17 cellular contexts compared by ENCODE assay signal in the genomic region with DNA sequence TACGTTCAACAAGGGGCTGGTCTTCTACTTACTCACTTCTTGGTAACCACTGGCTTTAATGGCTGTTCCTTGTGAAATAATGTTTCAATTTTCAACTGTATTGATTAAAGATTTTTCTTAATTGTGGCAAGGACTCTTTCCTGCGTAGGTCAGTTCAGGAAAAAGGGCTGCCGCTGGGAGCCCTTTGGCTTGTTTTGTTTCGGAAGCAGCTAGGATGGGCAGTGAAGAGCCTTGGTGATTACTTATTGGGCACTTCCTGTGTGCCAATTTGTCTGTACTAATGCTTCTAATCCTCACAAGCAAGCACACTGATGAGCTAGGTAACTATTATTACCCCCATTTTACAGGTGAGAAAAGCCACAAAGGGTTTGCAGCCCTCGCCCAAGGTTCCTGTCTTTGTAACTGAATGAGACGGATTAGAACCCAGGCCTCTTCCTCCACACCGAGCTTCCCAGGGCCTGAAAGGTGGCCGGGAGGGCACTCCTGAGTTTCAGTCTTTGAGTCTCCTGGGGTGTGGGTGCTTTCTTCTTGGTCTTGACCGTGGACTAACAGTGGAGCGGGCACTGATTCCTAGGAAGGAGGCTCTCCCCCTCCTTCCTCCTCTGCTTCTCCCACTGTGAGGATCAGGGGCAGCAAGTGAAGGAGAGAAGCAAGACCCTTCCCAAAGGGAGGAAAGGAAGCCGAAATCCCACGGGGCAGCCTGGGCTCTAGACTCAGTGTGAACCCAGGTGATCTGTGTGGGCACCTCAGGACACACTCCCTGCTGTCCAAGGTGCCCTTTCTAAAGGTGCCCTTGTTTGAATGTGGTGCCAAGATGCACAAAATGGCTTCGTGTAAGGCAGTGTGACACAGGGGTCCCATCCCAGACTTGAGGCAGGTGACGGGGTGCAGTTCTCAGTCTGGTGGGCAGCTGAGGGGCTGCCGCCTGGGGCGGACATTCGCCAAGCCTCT. TPM values are rescaled to one million over a fixed set of nuclear protein-coding genes. Genes with fewer than 3 reads are reported as not detected.
DNase-seq lines count a peak whose midpoint lies in the region; ATAC-seq and TF ChIP-seq lines count a peak whose summit lies in the region.
"Had no signal": no experiment of that assay in that cellular context is flagged by ENCODE, and none has a peak within 500 bp of the region (broad histone marks: within the 10 kb centered on the region; RNA-seq: fewer than 3 reads in every experiment).

No MANE protein-coding gene starts in this region.

- H3K4me3 ChIP-seq in ascending aorta (peak overlapping the region; percentile 84), esophagus (ENCODE audit: low read depth in 1 of 2, low read length in 2 of 2) (no peak overlapping the region), tibial artery (peak overlapping the region; percentile 79 to 97)

- no peaks in the 10 kb centered on the region for H3K9me3 Mint-ChIP-seq in nephron
- H3K9me3 Mint-ChIP-seq: WTC11 had no signal

- ATAC-seq in HG02981 (IDR thresholded peaks at IDR 0.05; ENCODE audit: unreplicated experiment): no peak
- ATAC-seq: WTC11 had no signal

- peaks cover 17 to 49% of the 10 kb centered on the region in 2 donors for H3K4me1 ChIP-seq in ascending aorta
- H3K4me1 ChIP-seq in esophagus (ENCODE audit: control insufficient read depth in 2 of 2, insufficient read depth in 2 of 2, low read length in 1 of 2): peaks cover 0 to 15% of the 10 kb centered on the region in 2 donors
- H3K4me1 ChIP-seq in tibial artery: peaks cover 0 to 67% (median 56%) of the 10 kb centered on the region in 4 donors

- peak overlapping the region; percentile 30 to 99 (median 98) for H3K4me3 Mint-ChIP-seq in nephron
- H3K4me3 Mint-ChIP-seq: CD4-positive, alpha-beta memory T cell; WTC11 had no signal

- H3K9me3 ChIP-seq in ascending aorta: no peaks in the 10 kb centered on the region
- no peaks in the 10 kb centered on the region for H3K9me3 ChIP-seq in esophagus (ENCODE audit: control insufficient read depth in 2 of 2, insufficient read depth in 1 of 2, low read depth in 1 of 2, low read length in 1 of 2)
- H3K9me3 ChIP-seq in tibial artery: no peaks in the 10 kb centered on the region

- intact Hi-C loops in ascending aorta (cut with DNase I): no loop called here
- intact Hi-C loops in tibial artery (cut with DNase I; ENCODE audit: low total_unique reads): no loop called here

- 73 to 78% methylated on average over 17 of the region's 17 CpGs for WGBS in esophagus, 2 donors

- H3K27ac ChIP-seq in ascending aorta (peak overlapping the region; percentile 95 to 99), esophagus (ENCODE audit: low read depth in 2 of 2, low read length in 1 of 2) (peak overlapping the region; percentile 30 to 65), tibial artery (peak overlapping the region; percentile 96 to 99)

- no peaks in the 10 kb centered on the region for H3K27me3 Mint-ChIP-seq in nephron (ENCODE audit: low read depth)

- DNase-seq in ascending aorta (ENCODE audit: low spot score in 2 of 2): peak in 1 of 2 donors; percentile 59
- DNase-seq in tibial artery: peak in 1 of 2 donors; percentile 59
- DNase-seq in kidney tubule cell (ENCODE audit: low spot score): no peak
- DNase-seq in SIG-M5 (lab: John Stamatoyannopoulos, UW): no peak
- DNase-seq: activated gamma-delta T cell treated with Interleukin-2 at 50 U/mL for 16 hours; CD4-positive, alpha-beta memory T cell; EL; Karpas-422; NCI-H1436 treated with DMSO at 0.1 percent for 48 hours; NCI-H446 treated with DMSO at 0.1 percent for 48 hours; OCI-M1; substantia nigra; SW 1271 had no signal

- H3K4me1 Mint-ChIP-seq in nephron: peaks cover 48% of the 10 kb centered on the region

- H3K27me3 ChIP-seq in ascending aorta (no peaks in the 10 kb centered on the region), esophagus (ENCODE audit: control insufficient read depth in 1 of 2, insufficient read depth in 2 of 2, low read length in 2 of 2) (peaks cover 0 to 13% of the 10 kb centered on the region in 2 donors), tibial artery (no peaks in the 10 kb centered on the region)

- peak overlapping the region in 2 of 3 experiments; percentile 93 to 98 for H3K27ac Mint-ChIP-seq in nephron
- H3K27ac Mint-ChIP-seq: CD4-positive, alpha-beta memory T cell; WTC11 had no signal

- TF ChIP-seq CTCF in ascending aorta (IDR thresholded peaks at IDR 0.05) (no peak), nephron (IDR thresholded peaks at IDR 0.05; ENCODE audit: unreplicated experiment in 3 of 3) (no peak), tibial artery (IDR thresholded peaks at IDR 0.05) (no peak)

- H3K36me3 ChIP-seq in ascending aorta: peaks cover 26 to 28% of the 10 kb centered on the region in 2 donors
- H3K36me3 ChIP-seq in esophagus (ENCODE audit: control insufficient read depth in 2 of 2, insufficient read depth in 2 of 2, low read length in 1 of 2): no peaks in the 10 kb centered on the region
- peaks cover 0 to 11% (median 0%) of the 10 kb centered on the region in 3 donors for H3K36me3 ChIP-seq in tibial artery

- H3K36me3 Mint-ChIP-seq in nephron (ENCODE audit: low read depth): peaks cover 25% of the 10 kb centered on the region
- H3K36me3 Mint-ChIP-seq: CD4-positive, alpha-beta memory T cell; WTC11 had no signal

RNA-seq across cellular contexts. Expression of a gene that starts 3.7 kb away (rescaled TPM):
- total RNA-seq in ascending aorta: 1,227 TPM
- 10 to 100 TPM; 25.3 to 39.2 TPM for polyA plus RNA-seq in esophagus
- total RNA-seq: CD4-positive, alpha-beta memory T cell had no signal
- polyA plus RNA-seq: CD4-positive, alpha-beta memory T cell had no signal

RNA-seq across cellular contexts. Expression of a gene that starts 3.9 kb away (rescaled TPM):
- 756 TPM for total RNA-seq in ascending aorta
- polyA plus RNA-seq in esophagus: 10 to 100 TPM; 10.4 to 23.7 TPM
- total RNA-seq: CD4-positive, alpha-beta memory T cell had no signal
- polyA plus RNA-seq: CD4-positive, alpha-beta memory T cell had no signal

Comparison
In these comparisons a context has a peak if more than half of its experiments do, and no peak if none do; other contexts are left out.
1. H3K27ac ChIP-seq: peak in every context shown above with its lines; median percentile 98 in tibial artery; 97 in ascending aorta; 48 in esophagus.
2. H3K4me3 ChIP-seq: peak in ascending aorta (2 of 2) and tibial artery (2 of 2); none in esophagus (0 of 2).